In the genomic region with DNA sequence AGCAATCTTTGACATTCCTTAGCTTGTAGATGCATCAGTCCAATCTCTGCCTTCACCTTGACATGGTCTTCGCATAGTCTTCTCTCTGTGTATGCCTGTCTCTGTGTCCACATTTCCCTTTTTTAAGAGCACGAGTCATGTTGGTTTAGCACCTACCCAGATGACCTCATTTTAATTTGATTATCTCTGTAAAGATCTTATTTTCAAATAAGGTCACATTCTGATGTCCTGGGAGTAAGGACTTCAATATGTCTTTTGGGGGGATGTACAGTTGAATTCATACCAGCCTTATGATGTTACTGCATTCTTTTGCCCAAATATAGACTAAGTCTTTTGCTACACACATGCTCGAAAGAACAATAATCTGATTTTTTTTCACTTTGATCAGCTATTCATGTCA, we compare ENCODE assay signal across 26 cellular contexts. TPM values are rescaled to one million over a fixed set of nuclear protein-coding genes. Genes with fewer than 3 reads are reported as not detected.
DNase-seq lines count a peak whose midpoint lies in the region; ATAC-seq, FAIRE-seq and TF ChIP-seq lines count a peak whose summit lies in the region.
"Had no signal": no experiment of that assay in that cellular context is flagged by ENCODE, and none has a peak within 500 bp of the region (broad histone marks: within the 10 kb centered on the region; RNA-seq: fewer than 3 reads in every experiment).

No MANE protein-coding gene starts in this region.

- H3K36me3 ChIP-seq in GM23248 (ENCODE audit: low read depth) = no peaks in the 10 kb centered on the region
- no peaks in the 10 kb centered on the region for H3K36me3 ChIP-seq in osteoblast (ENCODE audit: insufficient read depth, low read length)
- H3K36me3 ChIP-seq in small intestine (ENCODE audit: control insufficient read depth in 2 of 2, insufficient read depth in 2 of 2, low read length in 2 of 2) = no peaks in the 10 kb centered on the region
- H3K36me3 ChIP-seq: transverse colon had no signal

- peak overlapping the region; percentile 71 for H2AFZ ChIP-seq in GM23248
- H2AFZ ChIP-seq in osteoblast (ENCODE audit: low read length) = peak overlapping the region; percentile 77

- no peaks in the 10 kb centered on the region for H3K9me3 Mint-ChIP-seq in activated CD8-positive, alpha-beta T cell treated with anti-CD3 and anti-CD28 coated beads for 36 hours
- no peaks in the 10 kb centered on the region for H3K9me3 Mint-ChIP-seq in activated CD8-positive, alpha-beta T cell treated with anti-CD3 and anti-CD28 coated beads, Interleukin-2, amount 10 ng/mL, durations not matched to agents 7 days and 5 days (ENCODE audit: insufficient read depth)
- no peaks in the 10 kb centered on the region for H3K9me3 Mint-ChIP-seq in activated T-helper 17 cell treated with anti-CD3 and anti-CD28 coated beads, Interleukin-2, amount 50 U/mL, for 72 hours
- H3K9me3 Mint-ChIP-seq: naive thymus-derived CD8-positive, alpha-beta T cell had no signal

- no peak for TF ChIP-seq CTCF in activated CD8-positive, alpha-beta T cell treated with anti-CD3 and anti-CD28 coated beads for 36 hours (IDR thresholded peaks at IDR 0.05)
- no peak for TF ChIP-seq CTCF in osteoblast (IDR thresholded peaks at IDR 0.05; ENCODE audit: extremely low read depth, low read depth, low read length)

- no peaks in the 10 kb centered on the region for H3K27me3 Mint-ChIP-seq in activated CD8-positive, alpha-beta T cell treated with anti-CD3 and anti-CD28 coated beads for 36 hours
- peaks cover 8% of the 10 kb centered on the region for H3K27me3 Mint-ChIP-seq in activated CD8-positive, alpha-beta T cell treated with anti-CD3 and anti-CD28 coated beads, Interleukin-2, amount 10 ng/mL, durations not matched to agents 7 days and 5 days (ENCODE audit: low read depth)
- H3K27me3 Mint-ChIP-seq in activated T-helper 17 cell treated with anti-CD3 and anti-CD28 coated beads, Interleukin-2, amount 50 U/mL, for 72 hours = no peaks in the 10 kb centered on the region

- H3K4me2 ChIP-seq in GM23248 (ENCODE audit: unreplicated experiment) (peak overlapping the region; percentile 55), osteoblast (ENCODE audit: insufficient read depth, low read length) (peak overlapping the region; percentile 14)

- DNase-seq in activated CD8-positive, alpha-beta T cell treated with anti-CD3 and anti-CD28 coated beads for 36 hours = no peak
- DNase-seq in activated CD8-positive, alpha-beta T cell treated with anti-CD3 and anti-CD28 coated beads, Interleukin-2, amount 10 ng/mL, durations not matched to agents 7 days and 5 days = no peak
- DNase-seq in GM23248 = peak; percentile 45
- peak; percentile 26 for DNase-seq in osteoblast (ENCODE audit: insufficient read length, low spot score, missing footprints)
- DNase-seq in small intestine = no peak
- DNase-seq in DMS79 (lab: John Stamatoyannopoulos, UW) = no peak
- DNase-seq: activated gamma-delta T cell treated with Interleukin-2 at 50 U/mL for 16 hours; activated T-cell treated with anti-CD3 and anti-CD28 coated beads for 4 hours; AML-193; body of pancreas; GF-D8; naive thymus-derived CD8-positive, alpha-beta T cell; NCI-H1092; NCI-H187; NCI-H2171; NCI-H524; NK-92 treated with Interleukin-12 subunit alpha and Interleukin-12 subunit beta, amount 100 ng/mL, for 24 hours; nucleus accumbens; SHP77 treated with DMSO at 0.1 percent for 48 hours; stimulated activated CD4-positive, alpha-beta T cell treated with anti-CD3 and anti-CD28 coated beads, Interleukin-1b, Interleukin-23, amount 100 ng/mL, for 48 hours; stimulated activated CD8-positive, alpha-beta memory T cell treated with anti-CD3 and anti-CD28 coated beads, Interleukin-4, amount 100 ng/mL, for 48 hours; transverse colon had no signal

- WGBS in GM23248 (ENCODE audit: low coverage in 1 of 2, low lambda C conversion rate in 2 of 2, missing lambda C conversion rate in 2 of 2), 2 experiments = 41 to 49% methylated on average over 3 of the region's 3 CpGs
- 66 to 83% (median 71%) methylated on average over 3 of the region's 3 CpGs for WGBS in small intestine, 3 donors

- H3K9ac ChIP-seq in GM23248 = no peak overlapping the region

- H3K9me3 ChIP-seq in GM23248 (ENCODE audit: low read depth) = no peaks in the 10 kb centered on the region
- H3K9me3 ChIP-seq in osteoblast (ENCODE audit: low read depth, low read length) = no peaks in the 10 kb centered on the region
- no peaks in the 10 kb centered on the region for H3K9me3 ChIP-seq in small intestine (ENCODE audit: control insufficient read depth, low read depth)
- H3K9me3 ChIP-seq: body of pancreas, transverse colon had no signal

- no peaks in the 10 kb centered on the region for H3K9me2 ChIP-seq in GM23248 (ENCODE audit: insufficient read depth)

- H3K36me3 Mint-ChIP-seq in activated CD8-positive, alpha-beta T cell treated with anti-CD3 and anti-CD28 coated beads for 36 hours (ENCODE audit: low read depth) = no peaks in the 10 kb centered on the region
- no peaks in the 10 kb centered on the region for H3K36me3 Mint-ChIP-seq in activated CD8-positive, alpha-beta T cell treated with anti-CD3 and anti-CD28 coated beads, Interleukin-2, amount 10 ng/mL, durations not matched to agents 7 days and 5 days (ENCODE audit: low read depth)
- H3K36me3 Mint-ChIP-seq in activated T-helper 17 cell treated with anti-CD3 and anti-CD28 coated beads, Interleukin-2, amount 50 U/mL, for 72 hours (ENCODE audit: low read depth) = no peaks in the 10 kb centered on the region
- H3K36me3 Mint-ChIP-seq: naive thymus-derived CD8-positive, alpha-beta T cell had no signal

- CTCF ChIA-PET in activated CD8-positive, alpha-beta T cell treated with anti-CD3 and anti-CD28 coated beads for 36 hours (lab: Charles Lee) = no interaction called here
- CTCF ChIA-PET in activated CD8-positive, alpha-beta T cell treated with anti-CD3 and anti-CD28 coated beads, Interleukin-2, amount 10 ng/mL, durations not matched to agents 7 days and 5 days (lab: Charles Lee) = no interaction called here

- H4K20me1 ChIP-seq in GM23248 (ENCODE audit: insufficient read depth) (no peaks in the 10 kb centered on the region), osteoblast (ENCODE audit: insufficient read depth, low read length) (no peaks in the 10 kb centered on the region)

- no peaks in the 10 kb centered on the region for H3K27me3 ChIP-seq in GM23248 (replicated peaks; ENCODE audit: insufficient read depth)
- no peaks in the 10 kb centered on the region for H3K27me3 ChIP-seq in osteoblast (ENCODE audit: insufficient read depth, low read length)
- no peaks in the 10 kb centered on the region for H3K27me3 ChIP-seq in small intestine (ENCODE audit: control insufficient read depth in 2 of 2, insufficient read depth in 2 of 2, low read length in 2 of 2)
- H3K27me3 ChIP-seq: body of pancreas had no signal

- no peak for FAIRE-seq in small intestine (lab: Jason Lieb, UNC)

- in situ Hi-C loops in GM23248 (cut with MboI) = no loop called here

- H3F3A ChIP-seq in GM23248 (ENCODE audit: insufficient read depth) = peaks cover 18% of the 10 kb centered on the region; the same call in 1 of the 2 replicates

- POLR2A ChIA-PET in activated CD8-positive, alpha-beta T cell treated with anti-CD3 and anti-CD28 coated beads for 36 hours (lab: Charles Lee) = interaction anchor here (0.9 kb wide), 1 partner anchor 14 kb away, joined by 3 read pairs; no protein-coding TSS in a partner anchor
- POLR2A ChIA-PET in activated CD8-positive, alpha-beta T cell treated with anti-CD3 and anti-CD28 coated beads, Interleukin-2, amount 10 ng/mL, durations not matched to agents 7 days and 5 days (lab: Charles Lee) = no interaction called here

- H3K4me3 Mint-ChIP-seq in activated CD8-positive, alpha-beta T cell treated with anti-CD3 and anti-CD28 coated beads for 36 hours = no peak overlapping the region
- no peak overlapping the region for H3K4me3 Mint-ChIP-seq in activated CD8-positive, alpha-beta T cell treated with anti-CD3 and anti-CD28 coated beads, Interleukin-2, amount 10 ng/mL, durations not matched to agents 7 days and 5 days
- H3K4me3 Mint-ChIP-seq in activated T-helper 17 cell treated with anti-CD3 and anti-CD28 coated beads, Interleukin-2, amount 50 U/mL, for 72 hours = no peak overlapping the region
- H3K4me3 Mint-ChIP-seq: naive thymus-derived CD8-positive, alpha-beta T cell had no signal

- peak overlapping the region; percentile 25 for H3K27ac ChIP-seq in GM23248
- no peak overlapping the region for H3K27ac ChIP-seq in osteoblast (ENCODE audit: low read depth, low read length)
- H3K27ac ChIP-seq in small intestine (ENCODE audit: low read depth in 1 of 2, low read length in 1 of 2) = no peak overlapping the region
- H3K27ac ChIP-seq: body of pancreas, skin epidermis, transverse colon had no signal

- H3K79me2 ChIP-seq in GM23248 (ENCODE audit: insufficient read depth) = no peaks in the 10 kb centered on the region
- H3K79me2 ChIP-seq in osteoblast (ENCODE audit: insufficient read depth, low read length) = no peaks in the 10 kb centered on the region

- H3K4me1 ChIP-seq in GM23248 (ENCODE audit: insufficient read depth) (peaks cover 14% of the 10 kb centered on the region), osteoblast (ENCODE audit: insufficient read depth, low read length) (peaks cover 11% of the 10 kb centered on the region), small intestine (ENCODE audit: control insufficient read depth in 2 of 2, insufficient read depth in 1 of 2, low read depth in 1 of 2, low read length in 1 of 2) (no peaks in the 10 kb centered on the region)
- H3K4me1 ChIP-seq: body of pancreas, transverse colon had no signal

- H3K4me1 Mint-ChIP-seq in activated CD8-positive, alpha-beta T cell treated with anti-CD3 and anti-CD28 coated beads for 36 hours (ENCODE audit: low read depth) = peaks cover 9% of the 10 kb centered on the region
- H3K4me1 Mint-ChIP-seq in activated CD8-positive, alpha-beta T cell treated with anti-CD3 and anti-CD28 coated beads, Interleukin-2, amount 10 ng/mL, durations not matched to agents 7 days and 5 days (ENCODE audit: low read depth) = peaks cover 13% of the 10 kb centered on the region
- no peaks in the 10 kb centered on the region for H3K4me1 Mint-ChIP-seq in activated T-helper 17 cell treated with anti-CD3 and anti-CD28 coated beads, Interleukin-2, amount 50 U/mL, for 72 hours

- H3K4me3 ChIP-seq in GM23248 = no peak overlapping the region
- H3K4me3 ChIP-seq in osteoblast (ENCODE audit: insufficient read depth, low read length) = no peak overlapping the region
- no peak overlapping the region for H3K4me3 ChIP-seq in small intestine (ENCODE audit: low read depth in 1 of 2, low read length in 2 of 2)
- H3K4me3 ChIP-seq: body of pancreas, skin epidermis, transverse colon had no signal

- no peak overlapping the region for H3K27ac Mint-ChIP-seq in activated CD8-positive, alpha-beta T cell treated with anti-CD3 and anti-CD28 coated beads for 36 hours
- no peak overlapping the region for H3K27ac Mint-ChIP-seq in activated CD8-positive, alpha-beta T cell treated with anti-CD3 and anti-CD28 coated beads, Interleukin-2, amount 10 ng/mL, durations not matched to agents 7 days and 5 days
- H3K27ac Mint-ChIP-seq in activated T-helper 17 cell treated with anti-CD3 and anti-CD28 coated beads, Interleukin-2, amount 50 U/mL, for 72 hours = no peak overlapping the region
- H3K27ac Mint-ChIP-seq: naive thymus-derived CD8-positive, alpha-beta T cell had no signal

- peak; percentile 69 for ATAC-seq in activated CD8-positive, alpha-beta T cell treated with anti-CD3 and anti-CD28 coated beads for 36 hours
- no peak for ATAC-seq in activated CD8-positive, alpha-beta T cell treated with anti-CD3 and anti-CD28 coated beads, Interleukin-2, amount 10 ng/mL, durations not matched to agents 7 days and 5 days
- ATAC-seq in activated T-helper 17 cell treated with anti-CD3 and anti-CD28 coated beads, Interleukin-2, amount 50 U/mL, for 72 hours (replicated peaks) = peak; percentile 26
- ATAC-seq in HG03571 (IDR thresholded peaks at IDR 0.05; ENCODE audit: unreplicated experiment) = no peak
- ATAC-seq: body of pancreas; naive thymus-derived CD8-positive, alpha-beta T cell; Panc1 had no signal

- intact Hi-C loops in activated CD8-positive, alpha-beta T cell treated with anti-CD3 and anti-CD28 coated beads for 36 hours (cut with micrococcal nuclease) = no loop called here

RNA-seq across cellular contexts. Expression of gene KCTD16, which starts 6.9 kb away (rescaled TPM):
- total RNA-seq in activated CD8-positive, alpha-beta T cell treated with anti-CD3 and anti-CD28 coated beads for 36 hours = under 1 TPM; 0.27 to 0.29 TPM
- under 1 TPM in 1 of 2 experiments, not detected in 1; 0.08 TPM for total RNA-seq in activated CD8-positive, alpha-beta T cell treated with anti-CD3 and anti-CD28 coated beads, Interleukin-2, amount 10 ng/mL, durations not matched to agents 7 days and 5 days
- total RNA-seq in GM23248 (2014; rRNA removed; shearing (Covaris generic)) = 0.65 and 1.0 TPM in 2 replicates
- polyA plus RNA-seq in GM23248 (2016; fragmentation: Nextera tagmentation; extraction: Ambion mirVana) (0.25 and 0.34 TPM in 2 replicates), small intestine (under 1 TPM; under 0.01 to 0.19 (median under 0.01) TPM)
- total RNA-seq in activated T-helper 17 cell treated with anti-CD3 and anti-CD28 coated beads, Interleukin-2, amount 50 U/mL, for 72 hours = under 1 TPM; 0.11 to 0.40 TPM
- 1.5 and 3.6 TPM in 2 replicates for total RNA-seq in osteoblast
- polyA plus RNA-seq: naive thymus-derived CD8-positive, alpha-beta T cell had no signal

RNA-seq across cellular contexts. Expression of gene YIPF5, which starts 7.1 kb away (rescaled TPM):
- 10 to 100 TPM; 38.5 to 39.7 TPM for total RNA-seq in activated CD8-positive, alpha-beta T cell treated with anti-CD3 and anti-CD28 coated beads for 36 hours
- total RNA-seq in activated CD8-positive, alpha-beta T cell treated with anti-CD3 and anti-CD28 coated beads, Interleukin-2, amount 10 ng/mL, durations not matched to agents 7 days and 5 days = 10 to 100 TPM; 35.2 to 38.1 TPM
- total RNA-seq in GM23248 (2014; rRNA removed; shearing (Covaris generic)) = 174 and 201 TPM in 2 replicates
- polyA plus RNA-seq in GM23248 (2016; fragmentation: Nextera tagmentation; extraction: Ambion mirVana) = 235 and 236 TPM in 2 replicates
- 10 to 100 TPM; 51.4 to 52.0 TPM for total RNA-seq in activated T-helper 17 cell treated with anti-CD3 and anti-CD28 coated beads, Interleukin-2, amount 50 U/mL, for 72 hours
- total RNA-seq in osteoblast = 99.5 and 111 TPM in 2 replicates
- 10 to 100 TPM; 16.1 to 19.6 (median 19.5) TPM for polyA plus RNA-seq in small intestine

Comparison
In these comparisons a context has a peak if more than half of its experiments do, and no peak if none do; other contexts are left out.
1. ATAC-seq: peak in activated CD8-positive, alpha-beta T cell treated with anti-CD3 and anti-CD28 coated beads for 36 hours (single experiment) and activated T-helper 17 cell treated with anti-CD3 and anti-CD28 coated beads, Interleukin-2, amount 50 U/mL, for 72 hours (single experiment); none in activated CD8-positive, alpha-beta T cell treated with anti-CD3 and anti-CD28 coated beads, Interleukin-2, amount 10 ng/mL, durations not matched to agents 7 days and 5 days (single experiment) and HG03571 (single experiment).
2. DNase-seq: peak in GM23248 (single experiment) and osteoblast (single experiment); none in activated CD8-positive, alpha-beta T cell treated with anti-CD3 and anti-CD28 coated beads for 36 hours (single experiment), activated CD8-positive, alpha-beta T cell treated with anti-CD3 and anti-CD28 coated beads, Interleukin-2, amount 10 ng/mL, durations not matched to agents 7 days and 5 days (single experiment), small intestine (single experiment) and DMS79 (single experiment).